In genomic region chr16:69565611-69566436, GRCh38 we compare ENCODE assay signal across 1 cellular context.
TF ChIP-seq lines count a peak whose summit lies in the region.

Gene NFAT5 (plus strand): TSS chr16:69565966. CDS start chr16:69566302, 336 bp downstream.

TF ChIP-seq in GM12878, 131 proteins besides CTCF, POLR2A, EP300 and RAD21 (continued from another document and continues in another):
- TF ChIP-seq CEBPZ (IDR thresholded peaks at IDR 0.05; ENCODE audit: low read depth, low read length) (no peak), ZNF622 (IDR thresholded peaks at IDR 0.05) (no peak), PAX5 (IDR thresholded peaks at IDR 0.05; ENCODE audit: borderline replicate concordance, low read depth, low read length) (peak; percentile 43; the same call in 1 of the 2 replicates), NR2F1 (conservative IDR thresholded peaks at IDR 0.05) (peak; percentile 66), SREBF2 (IDR thresholded peaks at IDR 0.05; ENCODE audit: low read length) (no peak), ATF3 (IDR thresholded peaks at IDR 0.05; ENCODE audit: borderline replicate concordance, extremely low read depth, low read depth, low read length) (no peak), GATAD2B (conservative IDR thresholded peaks at IDR 0.05; ENCODE audit: low read depth) (peak; percentile 61; the same call in 1 of the 2 replicates), PML (IDR thresholded peaks at IDR 0.05; ENCODE audit: low read length) (peak; percentile 69; the same call in 1 of the 2 replicates), SMAD1 (IDR thresholded peaks at IDR 0.05; ENCODE audit: low read depth, partially characterized antibody) (no peak), RFX5 (IDR thresholded peaks at IDR 0.05; ENCODE audit: low read depth, low read length) (no peak), MTA3 (IDR thresholded peaks at IDR 0.05; ENCODE audit: borderline replicate concordance, low read length) (no peak), E4F1 (IDR thresholded peaks at IDR 0.05; ENCODE audit: borderline replicate concordance, partially characterized antibody) (no peak), ZNF24 (IDR thresholded peaks at IDR 0.05) (peak; percentile 50; the same call in 1 of the 2 replicates), SP1 (IDR thresholded peaks at IDR 0.05; ENCODE audit: low read depth, low read length) (peak; percentile 74), CBX3 (IDR thresholded peaks at IDR 0.05; ENCODE audit: borderline replicate concordance, low read depth) (no peak), POLR2AphosphoS5 (IDR thresholded peaks at IDR 0.05; ENCODE audit: low read length) (peak; percentile 79), WRNIP1 (IDR thresholded peaks at IDR 0.05; ENCODE audit: borderline replicate concordance, low read depth, low read length) (no peak), EZH2 (IDR thresholded peaks at IDR 0.05; ENCODE audit: borderline replicate concordance, control insufficient read depth, low read depth, low read length) (no peak), PBX3 (IDR thresholded peaks at IDR 0.05; ENCODE audit: insufficient replicate concordance, low read depth, low read length) (no peak), ZNF592 (IDR thresholded peaks at IDR 0.05) (no peak), SPI1 (IDR thresholded peaks at IDR 0.05; ENCODE audit: borderline replicate concordance, insufficient read depth, low read depth, low read length) (no peak), ZBTB11 (CRISPR knock-in tag; IDR thresholded peaks at IDR 0.05) (no peak), HSF1 (IDR thresholded peaks at IDR 0.05; ENCODE audit: low read depth, low read length) (peak; percentile 77), NRF1 (conservative IDR thresholded peaks at IDR 0.05; ENCODE audit: low read depth, low read length) (peak; percentile 59), MXI1 (IDR thresholded peaks at IDR 0.05; ENCODE audit: low read depth, low read length) (peak; percentile 84), TAF1 (IDR thresholded peaks at IDR 0.05; ENCODE audit: borderline replicate concordance, low read depth, low read length) (peak; percentile 95), JUNB (IDR thresholded peaks at IDR 0.05) (no peak), YY1 (IDR thresholded peaks at IDR 0.05; ENCODE audit: low read depth, low read length) (peak; percentile 91), ESRRA (IDR thresholded peaks at IDR 0.05; ENCODE audit: low read length) (peak; percentile 49; the same call in 1 of the 2 replicates), SMARCA5 (IDR thresholded peaks at IDR 0.05) (peak; percentile 90), ZNF274 (IDR thresholded peaks at IDR 0.05; ENCODE audit: insufficient read depth, insufficient read length) (no peak), KAT2A (conservative IDR thresholded peaks at IDR 0.05; ENCODE audit: control insufficient read depth, low read depth, low read length) (peak; percentile 100), ZBTB33 (IDR thresholded peaks at IDR 0.05) (no peak), DPF2 (IDR thresholded peaks at IDR 0.05) (peak; percentile 72; the same call in 1 of the 2 replicates), NFXL1 (IDR thresholded peaks at IDR 0.05; ENCODE audit: borderline replicate concordance) (no peak)
- TF ChIP-seq, protein P1, sequence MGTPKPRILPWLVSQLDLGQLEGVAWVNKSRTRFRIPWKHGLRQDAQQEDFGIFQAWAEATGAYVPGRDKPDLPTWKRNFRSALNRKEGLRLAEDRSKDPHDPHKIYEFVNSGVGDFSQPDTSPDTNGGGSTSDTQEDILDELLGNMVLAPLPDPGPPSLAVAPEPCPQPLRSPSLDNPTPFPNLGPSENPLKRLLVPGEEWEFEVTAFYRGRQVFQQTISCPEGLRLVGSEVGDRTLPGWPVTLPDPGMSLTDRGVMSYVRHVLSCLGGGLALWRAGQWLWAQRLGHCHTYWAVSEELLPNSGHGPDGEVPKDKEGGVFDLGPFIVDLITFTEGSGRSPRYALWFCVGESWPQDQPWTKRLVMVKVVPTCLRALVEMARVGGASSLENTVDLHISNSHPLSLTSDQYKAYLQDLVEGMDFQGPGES (IDR thresholded peaks at IDR 0.05): no peak
- TF ChIP-seq, protein P2, sequence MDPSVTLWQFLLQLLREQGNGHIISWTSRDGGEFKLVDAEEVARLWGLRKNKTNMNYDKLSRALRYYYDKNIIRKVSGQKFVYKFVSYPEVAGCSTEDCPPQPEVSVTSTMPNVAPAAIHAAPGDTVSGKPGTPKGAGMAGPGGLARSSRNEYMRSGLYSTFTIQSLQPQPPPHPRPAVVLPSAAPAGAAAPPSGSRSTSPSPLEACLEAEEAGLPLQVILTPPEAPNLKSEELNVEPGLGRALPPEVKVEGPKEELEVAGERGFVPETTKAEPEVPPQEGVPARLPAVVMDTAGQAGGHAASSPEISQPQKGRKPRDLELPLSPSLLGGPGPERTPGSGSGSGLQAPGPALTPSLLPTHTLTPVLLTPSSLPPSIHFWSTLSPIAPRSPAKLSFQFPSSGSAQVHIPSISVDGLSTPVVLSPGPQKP (IDR thresholded peaks at IDR 0.05; ENCODE audit: low read depth, low read length): peak; percentile 88
